In the genomic region with DNA sequence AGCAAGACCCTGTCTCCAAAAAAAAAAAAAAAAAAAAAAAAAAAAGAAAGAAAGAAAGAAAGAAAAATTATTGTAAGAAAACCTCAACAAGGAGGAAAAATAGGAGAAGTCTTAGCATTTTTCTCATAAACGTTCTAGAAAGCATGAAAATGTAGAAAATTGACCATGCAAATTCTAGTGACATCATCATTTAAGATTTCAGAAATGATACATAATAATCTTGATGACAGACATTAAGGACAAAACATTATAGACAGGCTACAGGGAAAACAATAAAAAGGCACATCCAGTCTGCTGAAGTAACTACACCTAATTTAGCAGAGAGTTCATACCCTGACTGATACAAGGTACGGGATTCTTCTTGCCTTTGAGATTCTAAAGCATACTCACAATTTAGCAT, we compare ENCODE assay signal across 1 cellular context.
TF ChIP-seq lines count a peak whose summit lies in the region.

No MANE protein-coding gene starts in this region.

TF ChIP-seq in GM12878, 131 proteins besides CTCF, POLR2A, EP300 and RAD21:
- TF ChIP-seq ATF7 (IDR thresholded peaks at IDR 0.05; ENCODE audit: low read depth), result 0 out of 2 replicates have a peak, but pooled peaks have one; percentile 43
- TF ChIP-seq, protein P1, sequence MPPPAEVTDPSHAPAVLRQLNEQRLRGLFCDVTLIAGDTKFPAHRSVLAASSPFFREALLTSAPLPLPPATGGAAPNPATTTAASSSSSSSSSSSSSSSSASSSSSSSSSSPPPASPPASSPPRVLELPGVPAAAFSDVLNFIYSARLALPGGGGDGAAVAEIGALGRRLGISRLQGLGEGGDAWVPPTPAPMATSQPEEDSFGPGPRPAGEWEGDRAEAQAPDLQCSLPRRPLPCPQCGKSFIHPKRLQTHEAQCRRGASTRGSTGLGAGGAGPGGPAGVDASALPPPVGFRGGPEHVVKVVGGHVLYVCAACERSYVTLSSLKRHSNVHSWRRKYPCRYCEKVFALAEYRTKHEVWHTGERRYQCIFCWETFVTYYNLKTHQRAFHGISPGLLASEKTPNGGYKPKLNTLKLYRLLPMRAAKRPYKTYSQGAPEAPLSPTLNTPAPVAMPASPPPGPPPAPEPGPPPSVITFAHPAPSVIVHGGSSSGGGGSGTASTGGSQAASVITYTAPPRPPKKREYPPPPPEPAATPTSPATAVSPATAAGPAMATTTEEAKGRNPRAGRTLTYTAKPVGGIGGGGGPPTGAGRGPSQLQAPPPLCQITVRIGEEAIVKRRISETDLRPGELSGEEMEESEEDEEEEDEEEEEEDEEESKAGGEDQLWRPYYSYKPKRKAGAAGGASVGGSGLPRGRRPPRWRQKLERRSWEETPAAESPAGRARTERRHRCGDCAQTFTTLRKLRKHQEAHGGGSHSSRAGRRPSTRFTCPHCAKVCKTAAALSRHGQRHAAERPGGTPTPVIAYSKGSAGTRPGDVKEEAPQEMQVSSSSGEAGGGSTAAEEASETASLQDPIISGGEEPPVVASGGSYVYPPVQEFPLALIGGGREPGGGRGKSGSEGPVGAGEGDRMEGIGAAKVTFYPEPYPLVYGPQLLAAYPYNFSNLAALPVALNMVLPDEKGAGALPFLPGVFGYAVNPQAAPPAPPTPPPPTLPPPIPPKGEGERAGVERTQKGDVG (CRISPR knock-in tag; IDR thresholded peaks at IDR 0.05), result no peak
